2 cellular contexts compared by ENCODE assay signal in genomic region chr5:115850771-115851416, GRCh38.
TF ChIP-seq lines count a peak whose summit lies in the region.

No MANE protein-coding gene starts in this region.

TF ChIP-seq in HEK293, 187 proteins besides CTCF, POLR2A, EP300 and RAD21:
- TF ChIP-seq PRDM6 (tag by site-specific recombination; IDR thresholded peaks at IDR 0.05) (0 out of 2 replicates have a peak, but pooled peaks have one; percentile 15), PRDM10 (tag by site-specific recombination; IDR thresholded peaks at IDR 0.05) (no peak), ZBTB20 (tag by site-specific recombination; IDR thresholded peaks at IDR 0.05) (no peak)

TF ChIP-seq in K562, 482 proteins besides CTCF, POLR2A, EP300 and RAD21:
- TF ChIP-seq ELF1 (tag; IDR thresholded peaks at IDR 0.05) (no peak), ZKSCAN1 (IDR thresholded peaks at IDR 0.05; ENCODE audit: low read depth, low read length) (no peak), ZNF282 (CRISPR knock-in tag; IDR thresholded peaks at IDR 0.05) (no peak), SRF (CRISPR knock-in tag; IDR thresholded peaks at IDR 0.05) (no peak), GTF2A2 (tag; IDR thresholded peaks at IDR 0.05) (no peak), FOXP1 (CRISPR knock-in tag; IDR thresholded peaks at IDR 0.05) (no peak), NR2C2 (CRISPR knock-in tag; IDR thresholded peaks at IDR 0.05) (no peak), NR2C2 (tag; IDR thresholded peaks at IDR 0.05) (no peak), CREM (IDR thresholded peaks at IDR 0.05; ENCODE audit: low read depth) (no peak), PBX2 (CRISPR knock-in tag; IDR thresholded peaks at IDR 0.05; ENCODE audit: low read depth) (no peak), PBX2 (tag; conservative IDR thresholded peaks at IDR 0.05; ENCODE audit: low read depth) (no peak), ZNF395 (CRISPR knock-in tag; IDR thresholded peaks at IDR 0.05) (no peak), DLX4 (CRISPR knock-in tag; IDR thresholded peaks at IDR 0.05) (no peak), MAFG (tag; conservative IDR thresholded peaks at IDR 0.05) (no peak)
TF ChIP-seq in K562: peak in this region for 0.
